In genomic region chr2:201220102-201220570, GRCh38 we compare ENCODE assay signal across 9 cellular contexts. TPM values are rescaled to one million over a fixed set of nuclear protein-coding genes. Genes with fewer than 3 reads are reported as not detected.
DNase-seq lines count a peak whose midpoint lies in the region; ATAC-seq and TF ChIP-seq lines count a peak whose summit lies in the region.
"Had no signal": no experiment of that assay in that cellular context is flagged by ENCODE, and none has a peak within 500 bp of the region (broad histone marks: within the 10 kb centered on the region; RNA-seq: fewer than 3 reads in every experiment).

No MANE protein-coding gene starts in this region.

- H3K27me3 ChIP-seq in RWPE2 (ENCODE audit: insufficient read depth, poor library complexity, severe bottlenecking) = no peaks in the 10 kb centered on the region
- H3K27me3 ChIP-seq in left ventricle myocardium inferior (ENCODE audit: low read depth) = no peaks in the 10 kb centered on the region

- H3K4me1 Mint-ChIP-seq in stimulated activated naive CD8-positive, alpha-beta T cell treated with anti-CD3 and anti-CD28 coated beads, Interleukin-15, amount 100 ng/mL, for 72 hours = peaks cover 78% of the 10 kb centered on the region

- peak overlapping the region in 1 of 2 donors; percentile 30 for H3K4me3 Mint-ChIP-seq in stimulated activated naive CD8-positive, alpha-beta T cell treated with anti-CD3 and anti-CD28 coated beads, Interleukin-15, amount 100 ng/mL, for 72 hours

- TF ChIP-seq CTCF in RWPE2 (IDR thresholded peaks at IDR 0.05; ENCODE audit: poor library complexity, severe bottlenecking) (no peak), left ventricle myocardium inferior (IDR thresholded peaks at IDR 0.05; ENCODE audit: borderline replicate concordance) (no peak)

- intact Hi-C loops in left ventricle myocardium inferior (cut with micrococcal nuclease) = no loop called here

- H3K36me3 ChIP-seq in RWPE2 (ENCODE audit: low read depth) (no peaks in the 10 kb centered on the region), left ventricle myocardium inferior (peaks cover 18% of the 10 kb centered on the region)

- H3K27ac ChIP-seq in RWPE2 (ENCODE audit: poor library complexity, severe bottlenecking) = no peak overlapping the region
- H3K27ac ChIP-seq in left ventricle myocardium inferior (replicated peaks) = peak overlapping the region; percentile 68

- no peaks in the 10 kb centered on the region for H3K27me3 Mint-ChIP-seq in stimulated activated naive CD8-positive, alpha-beta T cell treated with anti-CD3 and anti-CD28 coated beads, Interleukin-15, amount 100 ng/mL, for 72 hours

- H3K9me3 Mint-ChIP-seq in stimulated activated naive CD8-positive, alpha-beta T cell treated with anti-CD3 and anti-CD28 coated beads, Interleukin-15, amount 100 ng/mL, for 72 hours = no peaks in the 10 kb centered on the region

- H3K4me3 ChIP-seq in RWPE2 (ENCODE audit: severe bottlenecking) = no peak overlapping the region
- no peak overlapping the region for H3K4me3 ChIP-seq in left ventricle myocardium inferior

- H3K9me3 ChIP-seq in RWPE2 (ENCODE audit: severe bottlenecking) (no peaks in the 10 kb centered on the region), left ventricle myocardium inferior (replicated peaks) (no peaks in the 10 kb centered on the region)

- H3K27ac Mint-ChIP-seq in stimulated activated naive CD8-positive, alpha-beta T cell treated with anti-CD3 and anti-CD28 coated beads, Interleukin-15, amount 100 ng/mL, for 72 hours = peak overlapping the region; percentile 11 to 80

- ATAC-seq in RWPE2 (ENCODE audit: low read depth) = peak; percentile 66
- ATAC-seq in stimulated activated naive CD8-positive, alpha-beta T cell treated with anti-CD3 and anti-CD28 coated beads, Interleukin-15, amount 100 ng/mL, for 72 hours = no peak
- ATAC-seq in HG02852 (IDR thresholded peaks at IDR 0.05; ENCODE audit: unreplicated experiment) = no peak
- no peak for ATAC-seq in GM18868 (IDR thresholded peaks at IDR 0.05; ENCODE audit: unreplicated experiment)

- peak; percentile 27 to 37 for DNase-seq in activated CD4-positive, alpha-beta T cell treated with anti-CD3 and anti-CD28 coated beads for 4 hours
- DNase-seq in activated CD4-positive, alpha-beta T cell treated with anti-CD3 and anti-CD28 coated beads, Interleukin-2, amount 50 U/mL, for 48 hours = no peak
- no peak for DNase-seq in RWPE2 (ENCODE audit: low spot score)
- peak; percentile 24 for DNase-seq in left ventricle myocardium inferior
- no peak for DNase-seq in stimulated activated naive CD8-positive, alpha-beta T cell treated with anti-CD3 and anti-CD28 coated beads, Interleukin-15, amount 100 ng/mL, for 72 hours
- no peak for DNase-seq in T1000 (lab: John Stamatoyannopoulos, UW)
- DNase-seq: NCI-H1694 treated with DMSO at 0.1 percent for 48 hours had no signal

- peaks cover 11% of the 10 kb centered on the region for H3K4me1 ChIP-seq in RWPE2 (ENCODE audit: insufficient read depth, poor library complexity, severe bottlenecking)
- peaks cover 33% of the 10 kb centered on the region for H3K4me1 ChIP-seq in left ventricle myocardium inferior

RNA-seq across cellular contexts. Expression of gene CASP10, which starts 37.2 kb away (rescaled TPM):
- 5.4 TPM for total RNA-seq in left ventricle myocardium inferior

RNA-seq across cellular contexts. Expression of gene CASP8, which starts 40.2 kb away (rescaled TPM):
- 3.7 TPM for total RNA-seq in left ventricle myocardium inferior

Comparison
In these comparisons a context has a peak if more than half of its experiments do, and no peak if none do; other contexts are left out.
1. DNase-seq: peak in activated CD4-positive, alpha-beta T cell treated with anti-CD3 and anti-CD28 coated beads for 4 hours (2 of 2) and left ventricle myocardium inferior (single experiment); none in activated CD4-positive, alpha-beta T cell treated with anti-CD3 and anti-CD28 coated beads, Interleukin-2, amount 50 U/mL, for 48 hours (0 of 2), RWPE2 (single experiment), stimulated activated naive CD8-positive, alpha-beta T cell treated with anti-CD3 and anti-CD28 coated beads, Interleukin-15, amount 100 ng/mL, for 72 hours (0 of 2) and T1000 (single experiment).